1 cellular context compared by ENCODE assay signal in the genomic region with DNA sequence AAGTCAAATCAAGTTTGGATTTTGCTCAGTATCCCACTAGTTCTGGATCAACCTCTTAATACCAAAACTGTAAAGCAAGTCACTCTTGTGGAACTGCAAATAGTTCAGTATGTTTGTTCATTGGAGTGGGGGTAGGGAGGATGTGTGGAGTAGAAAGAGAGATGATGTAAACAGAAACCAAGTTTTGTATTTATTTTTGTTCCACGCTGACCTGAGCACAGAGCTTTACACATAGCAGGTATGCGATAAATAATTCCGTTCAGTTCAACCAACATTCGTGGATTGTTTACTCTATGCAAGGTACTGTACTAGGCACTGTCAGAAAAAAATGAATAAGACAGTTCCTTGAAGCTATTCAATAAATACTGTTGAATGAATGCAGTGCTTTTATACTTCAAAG.
TF ChIP-seq lines count a peak whose summit lies in the region.

No MANE protein-coding gene starts in this region.

TF ChIP-seq in GM12878, 131 proteins besides CTCF, POLR2A, EP300 and RAD21 (continued from another document):
- no peak for TF ChIP-seq CEBPZ (IDR thresholded peaks at IDR 0.05; ENCODE audit: low read depth, low read length)
- TF ChIP-seq, protein P1, sequence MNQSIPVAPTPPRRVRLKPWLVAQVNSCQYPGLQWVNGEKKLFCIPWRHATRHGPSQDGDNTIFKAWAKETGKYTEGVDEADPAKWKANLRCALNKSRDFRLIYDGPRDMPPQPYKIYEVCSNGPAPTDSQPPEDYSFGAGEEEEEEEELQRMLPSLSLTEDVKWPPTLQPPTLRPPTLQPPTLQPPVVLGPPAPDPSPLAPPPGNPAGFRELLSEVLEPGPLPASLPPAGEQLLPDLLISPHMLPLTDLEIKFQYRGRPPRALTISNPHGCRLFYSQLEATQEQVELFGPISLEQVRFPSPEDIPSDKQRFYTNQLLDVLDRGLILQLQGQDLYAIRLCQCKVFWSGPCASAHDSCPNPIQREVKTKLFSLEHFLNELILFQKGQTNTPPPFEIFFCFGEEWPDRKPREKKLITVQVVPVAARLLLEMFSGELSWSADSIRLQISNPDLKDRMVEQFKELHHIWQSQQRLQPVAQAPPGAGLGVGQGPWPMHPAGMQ (IDR thresholded peaks at IDR 0.05; ENCODE audit: borderline replicate concordance) = no peak
- TF ChIP-seq NR2C2 (IDR thresholded peaks at IDR 0.05; ENCODE audit: borderline replicate concordance, control insufficient read depth, insufficient read length, low read depth) = no peak
- TF ChIP-seq CREM (IDR thresholded peaks at IDR 0.05; ENCODE audit: low read depth) = no peak
- peak; percentile 35; the same call in 1 of the 2 replicates for TF ChIP-seq RUNX3 (IDR thresholded peaks at IDR 0.05; ENCODE audit: low read length)
- TF ChIP-seq SMC3 (IDR thresholded peaks at IDR 0.05; ENCODE audit: borderline replicate concordance, low read length) = no peak
- TF ChIP-seq GABPA (IDR thresholded peaks at IDR 0.05; ENCODE audit: low read depth) = no peak
- peak; percentile 56; the same call in 1 of the 2 replicates for TF ChIP-seq ATF7 (IDR thresholded peaks at IDR 0.05; ENCODE audit: low read depth)
- no peak for TF ChIP-seq JUND (IDR thresholded peaks at IDR 0.05; ENCODE audit: low read depth, low read length)
